In the genomic region with DNA sequence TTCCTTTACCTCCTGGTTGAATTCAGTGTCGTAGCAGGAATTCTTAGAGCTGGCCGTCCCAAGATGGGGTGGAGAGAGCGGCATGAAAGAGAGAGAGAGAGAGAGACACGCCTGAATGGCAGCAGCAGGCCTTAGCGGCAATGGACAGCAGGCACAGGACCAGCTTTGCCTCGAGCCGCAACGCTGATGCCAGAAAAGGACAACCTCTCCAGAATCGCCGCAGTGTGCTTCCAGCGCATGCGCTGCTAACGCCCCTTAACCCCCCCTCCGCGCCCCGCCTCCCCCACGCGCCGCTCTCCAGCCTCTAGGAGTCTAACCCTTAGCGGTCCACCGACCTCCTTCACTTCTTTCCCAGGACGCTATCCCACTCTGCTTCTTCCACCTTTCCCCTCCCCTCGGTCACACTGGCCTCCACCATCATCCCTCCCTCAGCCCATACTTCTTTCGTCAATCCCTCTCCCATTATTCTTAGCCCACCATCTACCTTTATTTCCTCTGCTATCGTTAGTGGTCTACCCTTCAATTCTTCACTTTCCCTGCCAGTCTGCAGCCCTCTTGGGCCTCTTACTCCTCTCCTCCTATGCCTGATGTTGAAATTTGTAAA, we compare ENCODE assay signal across 8 cellular contexts. TPM values are rescaled to one million over a fixed set of nuclear protein-coding genes. Genes with fewer than 3 reads are reported as not detected.
DNase-seq lines count a peak whose midpoint lies in the region; ATAC-seq and TF ChIP-seq lines count a peak whose summit lies in the region.

No MANE protein-coding gene starts in this region.

- peaks cover 2% of the 10 kb centered on the region for H3K36me3 Mint-ChIP-seq in activated naive CD4-positive, alpha-beta T cell treated with anti-CD3 and anti-CD28 coated beads, Interleukin-2, amount 50 U/mL, for 24 hours
- H3K36me3 Mint-ChIP-seq in glutamatergic neuron (ENCODE audit: unreplicated experiment), result no peaks in the 10 kb centered on the region

- no peaks in the 10 kb centered on the region for H3K9me3 ChIP-seq in suprapubic skin

- peaks cover 17% of the 10 kb centered on the region for H3K4me1 Mint-ChIP-seq in activated naive CD4-positive, alpha-beta T cell treated with anti-CD3 and anti-CD28 coated beads, Interleukin-2, amount 50 U/mL, for 24 hours
- H3K4me1 Mint-ChIP-seq in glutamatergic neuron (ENCODE audit: low read depth, unreplicated experiment), result peaks cover 4% of the 10 kb centered on the region

- H3K36me3 ChIP-seq in suprapubic skin, result no peaks in the 10 kb centered on the region

- TF ChIP-seq CTCF in glutamatergic neuron (IDR thresholded peaks at IDR 0.05; ENCODE audit: partially characterized antibody, unreplicated experiment), result no peak
- no peak for TF ChIP-seq CTCF in omental fat pad (IDR thresholded peaks at IDR 0.05)
- no peak for TF ChIP-seq CTCF in suprapubic skin (IDR thresholded peaks at IDR 0.05)

- peak overlapping the region; percentile 91 for H3K27ac ChIP-seq in suprapubic skin

- peak overlapping the region; percentile 97 for H3K4me3 Mint-ChIP-seq in activated naive CD4-positive, alpha-beta T cell treated with anti-CD3 and anti-CD28 coated beads, Interleukin-2, amount 50 U/mL, for 24 hours
- peak overlapping the region; percentile 98 for H3K4me3 Mint-ChIP-seq in glutamatergic neuron (ENCODE audit: unreplicated experiment)

- peaks cover 3% of the 10 kb centered on the region for H3K4me1 ChIP-seq in suprapubic skin

- 27% methylated on average over 25 of the region's 25 CpGs for WGBS in suprapubic skin

- H3K27ac Mint-ChIP-seq in activated naive CD4-positive, alpha-beta T cell treated with anti-CD3 and anti-CD28 coated beads, Interleukin-2, amount 50 U/mL, for 24 hours, result peak overlapping the region; percentile 73
- peak overlapping the region; percentile 99 for H3K27ac Mint-ChIP-seq in glutamatergic neuron (ENCODE audit: unreplicated experiment)

- H3K9me3 Mint-ChIP-seq in activated naive CD4-positive, alpha-beta T cell treated with anti-CD3 and anti-CD28 coated beads, Interleukin-2, amount 50 U/mL, for 24 hours, result no peaks in the 10 kb centered on the region
- H3K9me3 Mint-ChIP-seq in glutamatergic neuron (ENCODE audit: unreplicated experiment), result peaks cover 18% of the 10 kb centered on the region

- no peaks in the 10 kb centered on the region for H3K27me3 ChIP-seq in suprapubic skin

- TF ChIP-seq POLR2A in suprapubic skin (IDR thresholded peaks at IDR 0.05), result no peak

- ATAC-seq in SK-N-SH treated with all-trans-retinoic acid at 6 μM for 48 hours (peak; percentile 76), omental fat pad (ENCODE audit: low FRiP score) (peak; percentile 72)

- TF ChIP-seq EP300 in suprapubic skin (IDR thresholded peaks at IDR 0.05), result no peak

- peak overlapping the region; percentile 64 for H3K4me3 ChIP-seq in suprapubic skin

- DNase-seq in AG08395 (ENCODE audit: low spot score) (peak; percentile 86), GM19240 (ENCODE audit: insufficient read length, low spot score) (peak; percentile 9), NCI-H1092 (lab: John Stamatoyannopoulos, UW) (peak; percentile 84), glutamatergic neuron (peak; percentile 78), omental fat pad (ENCODE audit: low spot score) (no peak), suprapubic skin (ENCODE audit: low spot score in 2 of 2) (peak; percentile 82 to 85)

- no peaks in the 10 kb centered on the region for H3K27me3 Mint-ChIP-seq in activated naive CD4-positive, alpha-beta T cell treated with anti-CD3 and anti-CD28 coated beads, Interleukin-2, amount 50 U/mL, for 24 hours
- peaks cover 10% of the 10 kb centered on the region for H3K27me3 Mint-ChIP-seq in glutamatergic neuron (ENCODE audit: unreplicated experiment)

TF ChIP-seq in SK-N-SH treated with all-trans-retinoic acid at 6 μM for 48 hours, 23 proteins besides CTCF, POLR2A, EP300 and RAD21:
- no peak for TF ChIP-seq BACH2 (CRISPR knock-in tag; IDR thresholded peaks at IDR 0.05; ENCODE audit: borderline replicate concordance)
- TF ChIP-seq SNAI2 (CRISPR knock-in tag; IDR thresholded peaks at IDR 0.05), result no peak
TF ChIP-seq in SK-N-SH treated with all-trans-retinoic acid at 6 μM for 48 hours: peak in this region for 0.

RNA-seq across cellular contexts. Expression of a gene that starts 10.5 kb away (rescaled TPM):
- total RNA-seq in glutamatergic neuron (ENCODE audit: unreplicated experiment), result not detected
- not detected for total RNA-seq in omental fat pad
- not detected for total RNA-seq in suprapubic skin
